In genomic region chr17:79188048-79188447, GRCh38 we compare ENCODE assay signal across 8 cellular contexts.
DNase-seq lines count a peak whose midpoint lies in the region; ATAC-seq and TF ChIP-seq lines count a peak whose summit lies in the region.

No MANE protein-coding gene starts in this region.

- H3K9me3 ChIP-seq in lower lobe of right lung = no peaks in the 10 kb centered on the region

- peak in 1 of 2 donors; percentile 26 for ATAC-seq in lower lobe of right lung
- no peak for ATAC-seq in HG03039 (IDR thresholded peaks at IDR 0.05; ENCODE audit: unreplicated experiment)
- ATAC-seq in HG03095 (IDR thresholded peaks at IDR 0.05; ENCODE audit: unreplicated experiment) = no peak
- no peak for ATAC-seq in HG03460 (IDR thresholded peaks at IDR 0.05; ENCODE audit: unreplicated experiment)

- DNase-seq in Daoy (ENCODE audit: low read depth) (peak; percentile 58), astrocyte of the cerebellum (ENCODE audit: low read depth) (no peak), lower lobe of right lung (no peak), C1 segment of cervical spinal cord (lab: John Stamatoyannopoulos, UW) (no peak)

- H3K27ac ChIP-seq in lower lobe of right lung = no peak overlapping the region

- TF ChIP-seq RAD21 in Ishikawa (IDR thresholded peaks at IDR 0.05; ENCODE audit: low read depth) = peak; percentile 70

- TF ChIP-seq CTCF in astrocyte of the cerebellum (IDR thresholded peaks at IDR 0.05; ENCODE audit: low read depth, low read length, missing control alignments) (peak; percentile 28), lower lobe of right lung (IDR thresholded peaks at IDR 0.05) (peak; percentile 38)

- peaks cover 96% of the 10 kb centered on the region for H3K27me3 ChIP-seq in lower lobe of right lung (ENCODE audit: low read depth)

- in situ Hi-C loops in astrocyte of the cerebellum (cut with HindIII; ENCODE audit: low sequenced_read_pairs) = loop anchor here (5.0 kb wide), 1 partner anchor 54 kb away; no protein-coding TSS in a partner anchor

- no peaks in the 10 kb centered on the region for H3K4me1 ChIP-seq in lower lobe of right lung

- H3K4me3 ChIP-seq in astrocyte of the cerebellum (ENCODE audit: low read depth, low read length) = no peak overlapping the region
- no peak overlapping the region for H3K4me3 ChIP-seq in lower lobe of right lung

- H3K36me3 ChIP-seq in lower lobe of right lung = no peaks in the 10 kb centered on the region

- TF ChIP-seq EP300 in Ishikawa (IDR thresholded peaks at IDR 0.05; ENCODE audit: borderline replicate concordance) = no peak

- intact Hi-C loops in lower lobe of right lung (cut with DNase I) = no loop called here

TF ChIP-seq in Ishikawa, 13 proteins besides CTCF, POLR2A, EP300 and RAD21:
- TF ChIP-seq REST (IDR thresholded peaks at IDR 0.05; ENCODE audit: low read depth) (no peak), YY1 (IDR thresholded peaks at IDR 0.05; ENCODE audit: low read depth) (no peak), TEAD4 (IDR thresholded peaks at IDR 0.05) (no peak), TCF12 (IDR thresholded peaks at IDR 0.05; ENCODE audit: low read depth) (no peak), TAF1 (IDR thresholded peaks at IDR 0.05; ENCODE audit: low read depth) (no peak), NFIC (IDR thresholded peaks at IDR 0.05) (no peak), USF1 (IDR thresholded peaks at IDR 0.05) (no peak), CREB1 (IDR thresholded peaks at IDR 0.05; ENCODE audit: low read depth) (no peak), FOXM1 (IDR thresholded peaks at IDR 0.05; ENCODE audit: borderline replicate concordance, low read depth) (no peak), EGR1 (IDR thresholded peaks at IDR 0.05) (no peak), CEBPB (IDR thresholded peaks at IDR 0.05) (no peak), ZBTB7A (IDR thresholded peaks at IDR 0.05; ENCODE audit: low read depth) (no peak), MAX (IDR thresholded peaks at IDR 0.05) (no peak)
